9 cellular contexts compared by ENCODE assay signal in the genomic region with DNA sequence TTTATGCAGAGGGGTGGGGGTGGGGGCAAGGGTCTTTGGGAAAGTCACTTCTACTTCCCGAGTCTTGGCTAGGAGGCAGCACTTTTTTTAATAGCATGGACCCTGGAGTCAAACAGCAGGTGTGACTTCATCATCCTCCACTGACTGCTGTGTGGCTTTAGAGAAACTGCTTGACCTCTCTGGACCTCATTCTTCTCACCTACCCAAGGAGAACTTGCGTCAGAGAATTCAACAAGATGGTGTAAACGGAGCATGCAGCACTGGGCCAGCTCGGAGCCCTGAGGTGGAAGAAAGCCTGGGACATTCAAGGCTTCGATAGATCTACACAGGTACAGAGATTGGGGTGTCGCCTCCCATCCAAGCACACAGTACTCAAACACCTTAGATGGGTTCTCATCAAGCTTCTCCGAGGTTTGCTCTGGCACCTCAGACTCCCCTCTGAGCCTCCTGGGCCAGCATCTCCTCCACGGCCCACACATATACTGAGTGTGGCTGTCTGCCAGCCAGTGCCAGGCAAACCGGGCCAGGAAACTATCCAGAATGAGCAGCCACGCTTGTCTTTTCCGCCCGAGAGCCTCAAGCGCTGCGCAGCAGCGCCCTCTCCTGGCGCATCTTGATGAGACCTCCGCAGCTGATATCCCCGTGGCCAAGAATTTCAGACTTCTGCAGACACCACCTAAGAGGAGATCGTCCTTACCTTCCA. TPM values are rescaled to one million over a fixed set of nuclear protein-coding genes. Genes with fewer than 3 reads are reported as not detected.
DNase-seq lines count a peak whose midpoint lies in the region; ATAC-seq, FAIRE-seq and TF ChIP-seq lines count a peak whose summit lies in the region.
"Had no signal": no experiment of that assay in that cellular context is flagged by ENCODE, and none has a peak within 500 bp of the region (broad histone marks: within the 10 kb centered on the region; RNA-seq: fewer than 3 reads in every experiment).

No MANE protein-coding gene starts in this region.

- DNase-seq in NCI-H82 (lab: John Stamatoyannopoulos, UW) (peak; percentile 72), NCI-H82 treated with DMSO at 0.1 percent for 48 hours (lab: John Stamatoyannopoulos, UW; ENCODE audit: unreplicated experiment) (no peak), KBM-7 (peak; percentile 74), Peyer's patch (peak in 2 of 3 donors; percentile 73 to 80), T47D (ENCODE audit: low read depth in 1 of 2, low spot score in 1 of 2) (peak; percentile 72 to 82), kidney (peak; percentile 80)
- DNase-seq in stimulated activated CD8-positive, alpha-beta memory T cell treated with anti-CD3 and anti-CD28 coated beads, Interleukin-4, amount 100 ng/mL, for 48 hours: peak; percentile 77

- intact Hi-C loops in kidney (cut with DNase I): loop anchor here (10.0 kb wide), 1 partner anchor 275 kb away; no protein-coding TSS in a partner anchor

- no peak overlapping the region for H3K27ac ChIP-seq in Peyer's patch
- no peak overlapping the region for H3K27ac ChIP-seq in kidney (ENCODE audit: low read depth in 2 of 2, low read length in 2 of 2)

- in situ Hi-C loops in KBM-7 (cut with MboI; ENCODE audit: low pct_unique_long_range_greater_than_20kb, low sequenced_read_pairs) (loop anchor here (10.0 kb wide), 2 partner anchors 265 to 365 kb away; no protein-coding TSS in a partner anchor), T47D (cut with HindIII; ENCODE audit: low pct_unique_long_range_greater_than_20kb, low sequenced_read_pairs) (loop anchor here (25.0 kb wide), 1 partner anchor 268 kb away; no protein-coding TSS in a partner anchor)

- peak in 4 of 6 experiments; percentile 51 to 73 (median 66) for TF ChIP-seq CTCF in Peyer's patch (IDR thresholded peaks at IDR 0.05)
- TF ChIP-seq CTCF in kidney (IDR thresholded peaks at IDR 0.05; ENCODE audit: borderline replicate concordance, extremely low read depth, insufficient read depth): peak; percentile 79

- FAIRE-seq in kidney (lab: Jason Lieb, UNC): no peak

- no peak for ATAC-seq in HG03196 (IDR thresholded peaks at IDR 0.05; ENCODE audit: unreplicated experiment)

- TF ChIP-seq POLR2A in Peyer's patch (IDR thresholded peaks at IDR 0.05): no peak

- H3K9ac ChIP-seq in kidney (ENCODE audit: low read length in 2 of 2): no peak overlapping the region

- H3K9me3 ChIP-seq in Peyer's patch: no peaks in the 10 kb centered on the region
- no peaks in the 10 kb centered on the region for H3K9me3 ChIP-seq in kidney (ENCODE audit: control insufficient read depth in 1 of 2, low read length in 2 of 2)

- H3K4me1 ChIP-seq in Peyer's patch (peaks cover 0 to 5% (median 0%) of the 10 kb centered on the region in 4 donors), kidney (ENCODE audit: control insufficient read depth in 1 of 2, insufficient read depth in 1 of 2, low read depth in 1 of 2, low read length in 2 of 2) (peaks cover 4 to 6% of the 10 kb centered on the region in 2 donors)

- H3K36me3 ChIP-seq in Peyer's patch: no peaks in the 10 kb centered on the region
- no peaks in the 10 kb centered on the region for H3K36me3 ChIP-seq in kidney (ENCODE audit: control insufficient read depth in 1 of 2, insufficient read depth in 2 of 2, low read length in 2 of 2)

- H3K27me3 ChIP-seq in Peyer's patch: no peaks in the 10 kb centered on the region

- H3K4me3 ChIP-seq in Peyer's patch (no peak overlapping the region), kidney (ENCODE audit: low read length in 2 of 2) (no peak overlapping the region)

RNA-seq across cellular contexts. Expression of a gene that starts 4.6 kb away (rescaled TPM):
- total RNA-seq in Peyer's patch (10 to 100 TPM in 2 of 4 donors, 1 to 10 TPM in 2; 8.3 to 11.6 (median 10.3) TPM), kidney (1.7 TPM)
- 10.4 TPM for polyA plus RNA-seq in kidney (ENCODE audit: insufficient read depth, low read depth, low replicate concordance)
- total RNA-seq: CD4-positive, CD25-positive, alpha-beta regulatory T cell had no signal
- polyA plus RNA-seq: CD4-positive, CD25-positive, alpha-beta regulatory T cell had no signal
